8 cellular contexts compared by ENCODE assay signal in the genomic region with DNA sequence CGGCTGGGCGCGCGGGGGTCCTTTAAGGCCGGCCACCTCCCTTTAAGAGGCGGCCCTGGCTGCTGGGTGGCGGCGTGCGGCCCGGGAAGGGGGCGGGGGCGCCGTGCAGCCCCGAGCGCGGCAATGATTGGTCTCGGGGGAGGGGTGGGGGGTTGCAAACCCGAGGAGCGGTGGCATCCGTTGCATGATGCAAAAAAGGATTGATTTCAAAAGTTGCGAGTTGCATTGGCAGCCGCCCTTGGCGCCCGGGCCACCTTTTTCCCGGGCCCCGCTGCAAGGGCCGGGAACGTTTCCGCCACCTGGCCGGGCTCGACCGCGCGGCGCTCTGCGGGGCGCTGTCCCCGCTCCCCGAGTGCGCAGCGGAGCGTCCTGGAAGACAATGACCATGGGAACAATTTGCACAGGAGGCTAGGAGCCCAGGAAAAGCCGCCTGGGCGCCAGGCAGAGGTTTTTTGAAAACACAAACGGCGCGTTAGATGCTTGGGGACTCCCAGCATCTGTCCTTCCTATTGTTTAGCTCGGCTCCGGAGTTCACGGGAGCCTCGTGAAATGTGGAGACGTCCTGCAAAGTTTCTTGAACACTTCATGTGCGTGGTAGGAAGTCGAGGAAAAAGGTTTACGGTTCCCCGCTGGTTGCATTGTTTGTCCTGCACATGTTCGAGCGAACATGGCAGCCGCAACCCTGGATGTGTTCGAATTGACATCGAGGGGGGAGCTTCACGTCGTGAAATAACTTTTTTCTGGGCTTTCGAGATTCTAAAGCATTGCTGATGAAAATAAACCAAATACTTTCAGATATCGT. TPM values are rescaled to one million over a fixed set of nuclear protein-coding genes. Genes with fewer than 3 reads are reported as not detected.
A peak's percentile ranks its signal among the peaks of the same experiment; 100 is the strongest.
DNase-seq lines count a peak whose midpoint lies in the region; ATAC-seq and TF ChIP-seq lines count a peak whose summit lies in the region.

A gene with protein sequence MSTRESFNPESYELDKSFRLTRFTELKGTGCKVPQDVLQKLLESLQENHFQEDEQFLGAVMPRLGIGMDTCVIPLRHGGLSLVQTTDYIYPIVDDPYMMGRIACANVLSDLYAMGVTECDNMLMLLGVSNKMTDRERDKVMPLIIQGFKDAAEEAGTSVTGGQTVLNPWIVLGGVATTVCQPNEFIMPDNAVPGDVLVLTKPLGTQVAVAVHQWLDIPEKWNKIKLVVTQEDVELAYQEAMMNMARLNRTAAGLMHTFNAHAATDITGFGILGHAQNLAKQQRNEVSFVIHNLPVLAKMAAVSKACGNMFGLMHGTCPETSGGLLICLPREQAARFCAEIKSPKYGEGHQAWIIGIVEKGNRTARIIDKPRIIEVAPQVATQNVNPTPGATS (minus strand): TSS at position 78 of the 802 bp plus-strand sequence. CDS start 3,343 bp downstream, outside the sequence.

- H3K4me3 Mint-ChIP-seq in activated naive CD8-positive, alpha-beta T cell treated with anti-CD3 and anti-CD28 coated beads, Interleukin-2, amount 50 U/mL, for 24 hours: peak within 1 kb of the TSS; percentile 86
- H3K4me3 Mint-ChIP-seq in type B pancreatic cell: peak within 1 kb of the TSS; percentile 96

- no peaks in the 10 kb centered on the region for H3K9me3 Mint-ChIP-seq in activated naive CD8-positive, alpha-beta T cell treated with anti-CD3 and anti-CD28 coated beads, Interleukin-2, amount 50 U/mL, for 24 hours
- H3K9me3 Mint-ChIP-seq in type B pancreatic cell: no peaks in the 10 kb centered on the region

- H3K27me3 Mint-ChIP-seq in activated naive CD8-positive, alpha-beta T cell treated with anti-CD3 and anti-CD28 coated beads, Interleukin-2, amount 50 U/mL, for 24 hours: no peaks in the 10 kb centered on the region
- peaks cover 37% of the 10 kb centered on the region for H3K27me3 Mint-ChIP-seq in type B pancreatic cell

- peak; percentile 41 for ATAC-seq in GM21786 (IDR thresholded peaks at IDR 0.05; ENCODE audit: unreplicated experiment)
- ATAC-seq in activated naive CD8-positive, alpha-beta T cell treated with anti-CD3 and anti-CD28 coated beads, Interleukin-2, amount 50 U/mL, for 24 hours: peak; percentile 80

- DNase-seq in ELR (ENCODE audit: low read depth) (peak; percentile 78), LNCaP clone FGC (ENCODE audit: low read depth) (no peak), SW480 (ENCODE audit: low spot score) (peak; percentile 79), cardiac septum (ENCODE audit: low spot score) (peak; percentile 87), pons (ENCODE audit: low spot score) (peak; percentile 57), type B pancreatic cell (ENCODE audit: extremely low spot score, unreplicated experiment) (peak; percentile 84)
- peak; percentile 84 for DNase-seq in activated naive CD8-positive, alpha-beta T cell treated with anti-CD3 and anti-CD28 coated beads, Interleukin-2, amount 50 U/mL, for 24 hours

- peak within 1 kb of the TSS; percentile 93 for H3K27ac Mint-ChIP-seq in activated naive CD8-positive, alpha-beta T cell treated with anti-CD3 and anti-CD28 coated beads, Interleukin-2, amount 50 U/mL, for 24 hours
- peak within 1 kb of the TSS; percentile 97 for H3K27ac Mint-ChIP-seq in type B pancreatic cell

- H3K4me3 ChIP-seq in LNCaP clone FGC (ENCODE audit: low read depth, low read length): peak within 1 kb of the TSS; percentile 76

- TF ChIP-seq CTCF in LNCaP clone FGC (IDR thresholded peaks at IDR 0.05; ENCODE audit: control insufficient read depth, extremely low read depth, insufficient read depth): 0 out of 2 replicates have a peak, but pooled peaks have one; percentile 8
- no peak for TF ChIP-seq CTCF in type B pancreatic cell (conservative IDR thresholded peaks at IDR 0.05)

- peaks cover 17% of the 10 kb centered on the region for H3K36me3 Mint-ChIP-seq in activated naive CD8-positive, alpha-beta T cell treated with anti-CD3 and anti-CD28 coated beads, Interleukin-2, amount 50 U/mL, for 24 hours (ENCODE audit: low read depth)
- peaks cover 9% of the 10 kb centered on the region for H3K36me3 Mint-ChIP-seq in type B pancreatic cell

- intact Hi-C loops in cardiac septum (cut with DNase I): loop anchor here (10.0 kb wide), 1 partner anchor 176 kb away; a partner anchor contains a TSS

- H3K4me1 Mint-ChIP-seq in activated naive CD8-positive, alpha-beta T cell treated with anti-CD3 and anti-CD28 coated beads, Interleukin-2, amount 50 U/mL, for 24 hours: peaks cover 58% of the 10 kb centered on the region
- H3K4me1 Mint-ChIP-seq in type B pancreatic cell (ENCODE audit: unreplicated experiment): peaks cover 18% of the 10 kb centered on the region

RNA-seq across cellular contexts. Expression of the gene that starts here (rescaled TPM):
- total RNA-seq in cardiac septum (30.4 TPM), type B pancreatic cell (ENCODE audit: low replicate concordance) (61.5 and 96.4 TPM in 2 replicates)
